1 cellular context compared by ENCODE assay signal in the genomic region with DNA sequence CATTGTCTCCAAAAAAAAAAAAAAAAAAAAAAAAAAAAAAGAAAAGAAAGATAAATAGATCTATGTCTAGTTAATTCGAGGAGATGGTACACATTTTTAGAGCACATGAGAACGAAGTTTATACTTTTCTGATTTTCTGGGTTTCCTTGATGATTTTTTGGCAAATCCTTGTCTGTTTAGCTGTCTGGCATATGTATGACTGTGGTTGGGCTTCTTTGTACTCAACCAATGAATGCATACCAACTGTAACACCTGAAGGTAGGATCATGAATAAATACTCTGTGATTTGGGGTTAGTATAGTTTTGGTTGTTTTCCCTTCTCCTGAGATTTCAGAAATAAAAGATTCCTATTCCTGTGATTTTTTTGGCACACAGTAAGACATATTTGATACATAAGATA.
TF ChIP-seq lines count a peak whose summit lies in the region.

No MANE protein-coding gene starts in this region.

TF ChIP-seq in WTC11, 78 proteins besides CTCF, POLR2A, EP300 and RAD21 (continued from another document):
- TF ChIP-seq, protein P1, sequence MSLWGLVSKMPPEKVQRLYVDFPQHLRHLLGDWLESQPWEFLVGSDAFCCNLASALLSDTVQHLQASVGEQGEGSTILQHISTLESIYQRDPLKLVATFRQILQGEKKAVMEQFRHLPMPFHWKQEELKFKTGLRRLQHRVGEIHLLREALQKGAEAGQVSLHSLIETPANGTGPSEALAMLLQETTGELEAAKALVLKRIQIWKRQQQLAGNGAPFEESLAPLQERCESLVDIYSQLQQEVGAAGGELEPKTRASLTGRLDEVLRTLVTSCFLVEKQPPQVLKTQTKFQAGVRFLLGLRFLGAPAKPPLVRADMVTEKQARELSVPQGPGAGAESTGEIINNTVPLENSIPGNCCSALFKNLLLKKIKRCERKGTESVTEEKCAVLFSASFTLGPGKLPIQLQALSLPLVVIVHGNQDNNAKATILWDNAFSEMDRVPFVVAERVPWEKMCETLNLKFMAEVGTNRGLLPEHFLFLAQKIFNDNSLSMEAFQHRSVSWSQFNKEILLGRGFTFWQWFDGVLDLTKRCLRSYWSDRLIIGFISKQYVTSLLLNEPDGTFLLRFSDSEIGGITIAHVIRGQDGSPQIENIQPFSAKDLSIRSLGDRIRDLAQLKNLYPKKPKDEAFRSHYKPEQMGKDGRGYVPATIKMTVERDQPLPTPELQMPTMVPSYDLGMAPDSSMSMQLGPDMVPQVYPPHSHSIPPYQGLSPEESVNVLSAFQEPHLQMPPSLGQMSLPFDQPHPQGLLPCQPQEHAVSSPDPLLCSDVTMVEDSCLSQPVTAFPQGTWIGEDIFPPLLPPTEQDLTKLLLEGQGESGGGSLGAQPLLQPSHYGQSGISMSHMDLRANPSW (CRISPR knock-in tag; conservative IDR thresholded peaks at IDR 0.05; ENCODE audit: low read depth), result no peak
- TF ChIP-seq, protein P2, sequence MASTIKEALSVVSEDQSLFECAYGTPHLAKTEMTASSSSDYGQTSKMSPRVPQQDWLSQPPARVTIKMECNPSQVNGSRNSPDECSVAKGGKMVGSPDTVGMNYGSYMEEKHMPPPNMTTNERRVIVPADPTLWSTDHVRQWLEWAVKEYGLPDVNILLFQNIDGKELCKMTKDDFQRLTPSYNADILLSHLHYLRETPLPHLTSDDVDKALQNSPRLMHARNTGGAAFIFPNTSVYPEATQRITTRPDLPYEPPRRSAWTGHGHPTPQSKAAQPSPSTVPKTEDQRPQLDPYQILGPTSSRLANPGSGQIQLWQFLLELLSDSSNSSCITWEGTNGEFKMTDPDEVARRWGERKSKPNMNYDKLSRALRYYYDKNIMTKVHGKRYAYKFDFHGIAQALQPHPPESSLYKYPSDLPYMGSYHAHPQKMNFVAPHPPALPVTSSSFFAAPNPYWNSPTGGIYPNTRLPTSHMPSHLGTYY (CRISPR knock-in tag; IDR thresholded peaks at IDR 0.05), result no peak
- TF ChIP-seq, protein P3, sequence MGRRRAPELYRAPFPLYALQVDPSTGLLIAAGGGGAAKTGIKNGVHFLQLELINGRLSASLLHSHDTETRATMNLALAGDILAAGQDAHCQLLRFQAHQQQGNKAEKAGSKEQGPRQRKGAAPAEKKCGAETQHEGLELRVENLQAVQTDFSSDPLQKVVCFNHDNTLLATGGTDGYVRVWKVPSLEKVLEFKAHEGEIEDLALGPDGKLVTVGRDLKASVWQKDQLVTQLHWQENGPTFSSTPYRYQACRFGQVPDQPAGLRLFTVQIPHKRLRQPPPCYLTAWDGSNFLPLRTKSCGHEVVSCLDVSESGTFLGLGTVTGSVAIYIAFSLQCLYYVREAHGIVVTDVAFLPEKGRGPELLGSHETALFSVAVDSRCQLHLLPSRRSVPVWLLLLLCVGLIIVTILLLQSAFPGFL (CRISPR knock-in tag; IDR thresholded peaks at IDR 0.05; ENCODE audit: borderline replicate concordance), result no peak
- TF ChIP-seq SP1 (CRISPR knock-in tag; conservative IDR thresholded peaks at IDR 0.05) (no peak), ZNF263 (CRISPR knock-in tag; IDR thresholded peaks at IDR 0.05; ENCODE audit: low read depth) (no peak), ZNF423 (CRISPR knock-in tag; IDR thresholded peaks at IDR 0.05) (no peak), JUN (CRISPR knock-in tag; IDR thresholded peaks at IDR 0.05) (no peak)
- TF ChIP-seq, protein P4, sequence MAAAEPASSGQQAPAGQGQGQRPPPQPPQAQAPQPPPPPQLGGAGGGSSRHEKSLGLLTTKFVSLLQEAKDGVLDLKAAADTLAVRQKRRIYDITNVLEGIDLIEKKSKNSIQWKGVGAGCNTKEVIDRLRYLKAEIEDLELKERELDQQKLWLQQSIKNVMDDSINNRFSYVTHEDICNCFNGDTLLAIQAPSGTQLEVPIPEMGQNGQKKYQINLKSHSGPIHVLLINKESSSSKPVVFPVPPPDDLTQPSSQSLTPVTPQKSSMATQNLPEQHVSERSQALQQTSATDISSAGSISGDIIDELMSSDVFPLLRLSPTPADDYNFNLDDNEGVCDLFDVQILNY (CRISPR knock-in tag; IDR thresholded peaks at IDR 0.05), result no peak
- TF ChIP-seq, protein P5, sequence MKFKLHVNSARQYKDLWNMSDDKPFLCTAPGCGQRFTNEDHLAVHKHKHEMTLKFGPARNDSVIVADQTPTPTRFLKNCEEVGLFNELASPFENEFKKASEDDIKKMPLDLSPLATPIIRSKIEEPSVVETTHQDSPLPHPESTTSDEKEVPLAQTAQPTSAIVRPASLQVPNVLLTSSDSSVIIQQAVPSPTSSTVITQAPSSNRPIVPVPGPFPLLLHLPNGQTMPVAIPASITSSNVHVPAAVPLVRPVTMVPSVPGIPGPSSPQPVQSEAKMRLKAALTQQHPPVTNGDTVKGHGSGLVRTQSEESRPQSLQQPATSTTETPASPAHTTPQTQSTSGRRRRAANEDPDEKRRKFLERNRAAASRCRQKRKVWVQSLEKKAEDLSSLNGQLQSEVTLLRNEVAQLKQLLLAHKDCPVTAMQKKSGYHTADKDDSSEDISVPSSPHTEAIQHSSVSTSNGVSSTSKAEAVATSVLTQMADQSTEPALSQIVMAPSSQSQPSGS (CRISPR knock-in tag; IDR thresholded peaks at IDR 0.05; ENCODE audit: borderline replicate concordance, low read depth), result no peak
TF ChIP-seq in WTC11: peak in this region for 0.
